ENCODE assay signal across 2 cellular contexts in the genomic region with DNA sequence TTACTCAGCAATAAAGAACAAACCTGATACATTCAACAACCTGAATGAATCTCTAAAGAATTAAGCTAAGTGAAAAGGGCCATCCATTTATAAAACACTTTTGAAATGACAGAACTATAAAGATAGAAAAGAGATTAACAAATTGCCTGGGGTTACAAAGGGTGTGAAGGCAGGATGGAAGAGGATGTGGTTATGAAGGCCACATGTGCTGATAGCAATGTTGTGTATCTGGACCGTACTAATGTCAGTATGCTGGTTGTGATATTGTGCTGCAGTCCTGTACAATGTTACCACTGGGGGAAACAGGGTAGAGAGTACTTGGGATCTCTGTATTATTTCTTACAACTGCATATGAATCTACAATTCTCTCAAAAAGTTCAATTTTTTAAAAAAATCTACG.
TF ChIP-seq lines count a peak whose summit lies in the region.

No MANE protein-coding gene starts in this region.

TF ChIP-seq in SK-N-SH, 30 proteins besides CTCF, POLR2A, EP300 and RAD21 (continued from another document):
- TF ChIP-seq MXI1 (IDR thresholded peaks at IDR 0.05; ENCODE audit: low read depth, low read length) = peak; percentile 54; the same call in 1 of the 2 replicates
- TF ChIP-seq NRF1 (IDR thresholded peaks at IDR 0.05; ENCODE audit: low read depth, low read length) = no peak
- TF ChIP-seq FOXM1 (IDR thresholded peaks at IDR 0.05; ENCODE audit: low read depth) = no peak
- no peak for TF ChIP-seq ELF1 (IDR thresholded peaks at IDR 0.05)
- TF ChIP-seq RCOR1 (IDR thresholded peaks at IDR 0.05; ENCODE audit: low read length) = peak; percentile 66; the same call in 1 of the 2 replicates
- TF ChIP-seq, protein P1, sequence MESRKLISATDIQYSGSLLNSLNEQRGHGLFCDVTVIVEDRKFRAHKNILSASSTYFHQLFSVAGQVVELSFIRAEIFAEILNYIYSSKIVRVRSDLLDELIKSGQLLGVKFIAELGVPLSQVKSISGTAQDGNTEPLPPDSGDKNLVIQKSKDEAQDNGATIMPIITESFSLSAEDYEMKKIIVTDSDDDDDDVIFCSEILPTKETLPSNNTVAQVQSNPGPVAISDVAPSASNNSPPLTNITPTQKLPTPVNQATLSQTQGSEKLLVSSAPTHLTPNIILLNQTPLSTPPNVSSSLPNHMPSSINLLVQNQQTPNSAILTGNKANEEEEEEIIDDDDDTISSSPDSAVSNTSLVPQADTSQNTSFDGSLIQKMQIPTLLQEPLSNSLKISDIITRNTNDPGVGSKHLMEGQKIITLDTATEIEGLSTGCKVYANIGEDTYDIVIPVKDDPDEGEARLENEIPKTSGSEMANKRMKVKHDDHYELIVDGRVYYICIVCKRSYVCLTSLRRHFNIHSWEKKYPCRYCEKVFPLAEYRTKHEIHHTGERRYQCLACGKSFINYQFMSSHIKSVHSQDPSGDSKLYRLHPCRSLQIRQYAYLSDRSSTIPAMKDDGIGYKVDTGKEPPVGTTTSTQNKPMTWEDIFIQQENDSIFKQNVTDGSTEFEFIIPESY (IDR thresholded peaks at IDR 0.05; ENCODE audit: borderline replicate concordance, low read depth) = no peak
- no peak for TF ChIP-seq JUND (IDR thresholded peaks at IDR 0.05)
- TF ChIP-seq CHD2 (IDR thresholded peaks at IDR 0.05; ENCODE audit: low read length, partially characterized antibody) = no peak
- no peak for TF ChIP-seq SMC3 (IDR thresholded peaks at IDR 0.05; ENCODE audit: low read depth, low read length)
- TF ChIP-seq, protein P2, sequence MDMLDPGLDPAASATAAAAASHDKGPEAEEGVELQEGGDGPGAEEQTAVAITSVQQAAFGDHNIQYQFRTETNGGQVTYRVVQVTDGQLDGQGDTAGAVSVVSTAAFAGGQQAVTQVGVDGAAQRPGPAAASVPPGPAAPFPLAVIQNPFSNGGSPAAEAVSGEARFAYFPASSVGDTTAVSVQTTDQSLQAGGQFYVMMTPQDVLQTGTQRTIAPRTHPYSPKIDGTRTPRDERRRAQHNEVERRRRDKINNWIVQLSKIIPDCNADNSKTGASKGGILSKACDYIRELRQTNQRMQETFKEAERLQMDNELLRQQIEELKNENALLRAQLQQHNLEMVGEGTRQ (IDR thresholded peaks at IDR 0.05; ENCODE audit: borderline replicate concordance, low read depth, low read length) = no peak
- no peak for TF ChIP-seq FOXJ3 (CRISPR knock-in tag; IDR thresholded peaks at IDR 0.05)
- TF ChIP-seq GABPA (IDR thresholded peaks at IDR 0.05; ENCODE audit: low read depth) = no peak
- TF ChIP-seq RFX5 (IDR thresholded peaks at IDR 0.05; ENCODE audit: low read length) = no peak
- no peak for TF ChIP-seq FOSL2 (IDR thresholded peaks at IDR 0.05; ENCODE audit: borderline replicate concordance, low read depth)
- TF ChIP-seq SIN3A (IDR thresholded peaks at IDR 0.05; ENCODE audit: borderline replicate concordance, low read depth, low read length) = no peak
- TF ChIP-seq TEAD4 (IDR thresholded peaks at IDR 0.05; ENCODE audit: borderline replicate concordance, insufficient read depth) = no peak
- no peak for TF ChIP-seq RXRA (IDR thresholded peaks at IDR 0.05; ENCODE audit: borderline replicate concordance, low read depth)
- TF ChIP-seq, protein P3, sequence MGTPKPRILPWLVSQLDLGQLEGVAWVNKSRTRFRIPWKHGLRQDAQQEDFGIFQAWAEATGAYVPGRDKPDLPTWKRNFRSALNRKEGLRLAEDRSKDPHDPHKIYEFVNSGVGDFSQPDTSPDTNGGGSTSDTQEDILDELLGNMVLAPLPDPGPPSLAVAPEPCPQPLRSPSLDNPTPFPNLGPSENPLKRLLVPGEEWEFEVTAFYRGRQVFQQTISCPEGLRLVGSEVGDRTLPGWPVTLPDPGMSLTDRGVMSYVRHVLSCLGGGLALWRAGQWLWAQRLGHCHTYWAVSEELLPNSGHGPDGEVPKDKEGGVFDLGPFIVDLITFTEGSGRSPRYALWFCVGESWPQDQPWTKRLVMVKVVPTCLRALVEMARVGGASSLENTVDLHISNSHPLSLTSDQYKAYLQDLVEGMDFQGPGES (IDR thresholded peaks at IDR 0.05; ENCODE audit: low read depth, low read length) = no peak
TF ChIP-seq in SK-N-SH: peak in this region for 3.

TF ChIP-seq in SK-N-SH treated with all-trans-retinoic acid at 6 μM for 48 hours, 23 proteins besides CTCF, POLR2A, EP300 and RAD21 (continued from another document):
- TF ChIP-seq, protein P4, sequence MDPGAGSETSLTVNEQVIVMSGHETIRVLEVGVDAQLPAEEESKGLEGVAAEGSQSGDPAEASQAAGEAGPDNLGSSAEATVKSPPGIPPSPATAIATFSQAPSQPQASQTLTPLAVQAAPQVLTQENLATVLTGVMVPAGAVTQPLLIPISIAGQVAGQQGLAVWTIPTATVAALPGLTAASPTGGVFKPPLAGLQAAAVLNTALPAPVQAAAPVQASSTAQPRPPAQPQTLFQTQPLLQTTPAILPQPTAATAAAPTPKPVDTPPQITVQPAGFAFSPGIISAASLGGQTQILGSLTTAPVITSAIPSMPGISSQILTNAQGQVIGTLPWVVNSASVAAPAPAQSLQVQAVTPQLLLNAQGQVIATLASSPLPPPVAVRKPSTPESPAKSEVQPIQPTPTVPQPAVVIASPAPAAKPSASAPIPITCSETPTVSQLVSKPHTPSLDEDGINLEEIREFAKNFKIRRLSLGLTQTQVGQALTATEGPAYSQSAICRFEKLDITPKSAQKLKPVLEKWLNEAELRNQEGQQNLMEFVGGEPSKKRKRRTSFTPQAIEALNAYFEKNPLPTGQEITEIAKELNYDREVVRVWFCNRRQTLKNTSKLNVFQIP (CRISPR knock-in tag; IDR thresholded peaks at IDR 0.05; ENCODE audit: borderline replicate concordance, low read depth) = no peak
- TF ChIP-seq ARNTL (CRISPR knock-in tag; IDR thresholded peaks at IDR 0.05; ENCODE audit: borderline replicate concordance, low read depth) = no peak
- TF ChIP-seq, protein P5, sequence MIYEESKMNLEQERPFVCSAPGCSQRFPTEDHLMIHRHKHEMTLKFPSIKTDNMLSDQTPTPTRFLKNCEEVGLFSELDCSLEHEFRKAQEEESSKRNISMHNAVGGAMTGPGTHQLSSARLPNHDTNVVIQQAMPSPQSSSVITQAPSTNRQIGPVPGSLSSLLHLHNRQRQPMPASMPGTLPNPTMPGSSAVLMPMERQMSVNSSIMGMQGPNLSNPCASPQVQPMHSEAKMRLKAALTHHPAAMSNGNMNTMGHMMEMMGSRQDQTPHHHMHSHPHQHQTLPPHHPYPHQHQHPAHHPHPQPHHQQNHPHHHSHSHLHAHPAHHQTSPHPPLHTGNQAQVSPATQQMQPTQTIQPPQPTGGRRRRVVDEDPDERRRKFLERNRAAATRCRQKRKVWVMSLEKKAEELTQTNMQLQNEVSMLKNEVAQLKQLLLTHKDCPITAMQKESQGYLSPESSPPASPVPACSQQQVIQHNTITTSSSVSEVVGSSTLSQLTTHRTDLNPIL (CRISPR knock-in tag; IDR thresholded peaks at IDR 0.05; ENCODE audit: low read depth) = no peak
- TF ChIP-seq, protein P6, sequence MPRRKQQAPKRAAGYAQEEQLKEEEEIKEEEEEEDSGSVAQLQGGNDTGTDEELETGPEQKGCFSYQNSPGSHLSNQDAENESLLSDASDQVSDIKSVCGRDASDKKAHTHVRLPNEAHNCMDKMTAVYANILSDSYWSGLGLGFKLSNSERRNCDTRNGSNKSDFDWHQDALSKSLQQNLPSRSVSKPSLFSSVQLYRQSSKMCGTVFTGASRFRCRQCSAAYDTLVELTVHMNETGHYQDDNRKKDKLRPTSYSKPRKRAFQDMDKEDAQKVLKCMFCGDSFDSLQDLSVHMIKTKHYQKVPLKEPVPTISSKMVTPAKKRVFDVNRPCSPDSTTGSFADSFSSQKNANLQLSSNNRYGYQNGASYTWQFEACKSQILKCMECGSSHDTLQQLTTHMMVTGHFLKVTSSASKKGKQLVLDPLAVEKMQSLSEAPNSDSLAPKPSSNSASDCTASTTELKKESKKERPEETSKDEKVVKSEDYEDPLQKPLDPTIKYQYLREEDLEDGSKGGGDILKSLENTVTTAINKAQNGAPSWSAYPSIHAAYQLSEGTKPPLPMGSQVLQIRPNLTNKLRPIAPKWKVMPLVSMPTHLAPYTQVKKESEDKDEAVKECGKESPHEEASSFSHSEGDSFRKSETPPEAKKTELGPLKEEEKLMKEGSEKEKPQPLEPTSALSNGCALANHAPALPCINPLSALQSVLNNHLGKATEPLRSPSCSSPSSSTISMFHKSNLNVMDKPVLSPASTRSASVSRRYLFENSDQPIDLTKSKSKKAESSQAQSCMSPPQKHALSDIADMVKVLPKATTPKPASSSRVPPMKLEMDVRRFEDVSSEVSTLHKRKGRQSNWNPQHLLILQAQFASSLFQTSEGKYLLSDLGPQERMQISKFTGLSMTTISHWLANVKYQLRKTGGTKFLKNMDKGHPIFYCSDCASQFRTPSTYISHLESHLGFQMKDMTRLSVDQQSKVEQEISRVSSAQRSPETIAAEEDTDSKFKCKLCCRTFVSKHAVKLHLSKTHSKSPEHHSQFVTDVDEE (CRISPR knock-in tag; IDR thresholded peaks at IDR 0.05) = no peak
- TF ChIP-seq TOX (CRISPR knock-in tag; IDR thresholded peaks at IDR 0.05; ENCODE audit: borderline replicate concordance) = no peak
- no peak for TF ChIP-seq RARB (CRISPR knock-in tag; IDR thresholded peaks at IDR 0.05)
- no peak for TF ChIP-seq ZNF8 (CRISPR knock-in tag; IDR thresholded peaks at IDR 0.05)
- TF ChIP-seq ZFP3 (CRISPR knock-in tag; IDR thresholded peaks at IDR 0.05) = no peak
- TF ChIP-seq, protein P7, sequence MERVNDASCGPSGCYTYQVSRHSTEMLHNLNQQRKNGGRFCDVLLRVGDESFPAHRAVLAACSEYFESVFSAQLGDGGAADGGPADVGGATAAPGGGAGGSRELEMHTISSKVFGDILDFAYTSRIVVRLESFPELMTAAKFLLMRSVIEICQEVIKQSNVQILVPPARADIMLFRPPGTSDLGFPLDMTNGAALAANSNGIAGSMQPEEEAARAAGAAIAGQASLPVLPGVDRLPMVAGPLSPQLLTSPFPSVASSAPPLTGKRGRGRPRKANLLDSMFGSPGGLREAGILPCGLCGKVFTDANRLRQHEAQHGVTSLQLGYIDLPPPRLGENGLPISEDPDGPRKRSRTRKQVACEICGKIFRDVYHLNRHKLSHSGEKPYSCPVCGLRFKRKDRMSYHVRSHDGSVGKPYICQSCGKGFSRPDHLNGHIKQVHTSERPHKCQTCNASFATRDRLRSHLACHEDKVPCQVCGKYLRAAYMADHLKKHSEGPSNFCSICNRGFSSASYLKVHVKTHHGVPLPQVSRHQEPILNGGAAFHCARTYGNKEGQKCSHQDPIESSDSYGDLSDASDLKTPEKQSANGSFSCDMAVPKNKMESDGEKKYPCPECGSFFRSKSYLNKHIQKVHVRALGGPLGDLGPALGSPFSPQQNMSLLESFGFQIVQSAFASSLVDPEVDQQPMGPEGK (CRISPR knock-in tag; IDR thresholded peaks at IDR 0.05; ENCODE audit: borderline replicate concordance) = no peak
